In genomic region chr5:112737472-112738179, GRCh38 we compare ENCODE assay signal across 8 cellular contexts. TPM values are rescaled to one million over a fixed set of nuclear protein-coding genes. Genes with fewer than 3 reads are reported as not detected.
DNase-seq lines count a peak whose midpoint lies in the region; ATAC-seq and TF ChIP-seq lines count a peak whose summit lies in the region.

APC (plus strand) TSS chr5:112737885; CDS start chr5:112754891, 17,006 bp downstream.

- intact Hi-C loops in T-helper 1 cell treated with Interleukin-12 subunit alpha and Interleukin-12 subunit beta and Interleukin-4 antibody, amounts not matched to agents 30 ng/mL and 1 ng/mL, for 36 hours (cut with micrococcal nuclease): loop anchor here (1.0 to 2.0 kb wide), 3 partner anchors 9 to 30 kb away; no protein-coding TSS in a partner anchor
- intact Hi-C loops in left ventricle myocardium inferior (cut with micrococcal nuclease): no loop called here
- intact Hi-C loops in posterior vena cava (cut with DNase I): no loop called here

- peak within 1 kb of the TSS; percentile 98 for H3K4me3 Mint-ChIP-seq in type B pancreatic cell

- peak within 1 kb of the TSS; percentile 84 for H3K27ac ChIP-seq in left ventricle myocardium inferior (replicated peaks)

- TF ChIP-seq CTCF in GM12873 (IDR thresholded peaks at IDR 0.05; ENCODE audit: insufficient read depth, low read depth, low read length, missing control alignments) (peak; percentile 11), left ventricle myocardium inferior (IDR thresholded peaks at IDR 0.05; ENCODE audit: borderline replicate concordance) (peak; percentile 41), type B pancreatic cell (conservative IDR thresholded peaks at IDR 0.05) (peak; percentile 56)

- H3K4me3 ChIP-seq in left ventricle myocardium inferior: peak within 1 kb of the TSS; percentile 79

- H3K36me3 ChIP-seq in left ventricle myocardium inferior: no peaks in the 10 kb centered on the region

- peaks cover 42% of the 10 kb centered on the region for H3K4me1 ChIP-seq in left ventricle myocardium inferior

- no peaks in the 10 kb centered on the region for H3K27me3 ChIP-seq in left ventricle myocardium inferior (ENCODE audit: low read depth)

- ATAC-seq in HG02623 (IDR thresholded peaks at IDR 0.05; ENCODE audit: unreplicated experiment): peak; percentile 100

- H3K36me3 Mint-ChIP-seq in type B pancreatic cell: peaks cover 8% of the 10 kb centered on the region

- H3K4me1 Mint-ChIP-seq in type B pancreatic cell (ENCODE audit: unreplicated experiment): peaks cover 12% of the 10 kb centered on the region

- peak within 1 kb of the TSS; percentile 47 for H3K27ac Mint-ChIP-seq in type B pancreatic cell

- no peaks in the 10 kb centered on the region for H3K9me3 ChIP-seq in left ventricle myocardium inferior (replicated peaks)

- no peaks in the 10 kb centered on the region for H3K27me3 Mint-ChIP-seq in type B pancreatic cell

- no peaks in the 10 kb centered on the region for H3K9me3 Mint-ChIP-seq in type B pancreatic cell

- DNase-seq in NCI-H146 (lab: John Stamatoyannopoulos, UW) (peak; percentile 93), amniotic stem cell (lab: John Stamatoyannopoulos, UW) (peak; percentile 81), left ventricle myocardium inferior (peak; percentile 96), posterior vena cava (ENCODE audit: low spot score) (peak; percentile 98), type B pancreatic cell (ENCODE audit: extremely low spot score, unreplicated experiment) (peak; percentile 88)

RNA-seq across cellular contexts. Expression of gene APC, which starts in this region (rescaled TPM):
- 26.8 and 27.7 TPM in 2 replicates for total RNA-seq in T-helper 1 cell treated with Interleukin-12 subunit alpha and Interleukin-12 subunit beta and Interleukin-4 antibody, amounts not matched to agents 30 ng/mL and 1 ng/mL, for 36 hours
- total RNA-seq in left ventricle myocardium inferior: 33.4 TPM
- 10 to 100 TPM; 48.3 to 50.1 TPM for total RNA-seq in posterior vena cava
- total RNA-seq in type B pancreatic cell (ENCODE audit: low replicate concordance): 47.7 and 48.6 TPM in 2 replicates

Comparison
In these comparisons a context has a peak if more than half of its experiments do, and no peak if none do; other contexts are left out.
1. Peak in every context shown above with its lines: DNase-seq, ATAC-seq, H3K4me3 ChIP-seq and H3K27ac ChIP-seq.